ENCODE assay signal across 11 cellular contexts in the genomic region with DNA sequence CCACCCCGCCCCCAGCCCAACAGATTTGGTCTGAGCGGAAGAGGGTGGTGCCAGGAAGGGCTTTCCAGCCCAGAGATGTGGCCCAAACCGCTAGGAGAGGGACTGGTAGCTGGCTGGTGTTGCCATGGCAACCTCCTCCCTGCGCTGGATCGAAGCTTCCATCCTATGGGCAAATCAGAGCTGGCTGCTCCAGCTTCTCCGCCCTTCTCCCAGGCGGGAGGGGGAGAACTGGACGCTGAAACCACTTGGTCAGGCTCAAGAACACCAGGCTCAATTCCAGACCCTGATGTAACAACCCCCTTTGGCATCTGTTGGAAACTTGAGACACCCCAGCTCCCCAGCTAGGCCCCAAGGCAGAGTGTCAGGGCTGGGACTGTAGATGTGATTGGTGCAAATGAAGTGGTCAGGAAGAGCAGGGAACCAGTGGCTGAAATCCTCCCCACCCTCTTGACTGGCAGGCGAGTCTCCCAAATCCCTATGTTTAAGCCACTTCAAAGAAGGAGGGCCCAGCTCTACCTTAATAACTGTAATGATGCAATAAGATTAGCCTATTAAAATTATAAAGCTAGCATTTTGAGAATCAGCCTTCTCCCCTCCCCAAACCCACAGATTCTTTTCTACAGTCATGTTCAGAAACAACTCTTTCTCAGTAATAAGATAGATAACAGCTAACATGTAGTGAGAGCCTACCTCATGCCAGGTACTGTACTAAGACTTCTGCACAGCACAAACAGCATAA. TPM values are rescaled to one million over a fixed set of nuclear protein-coding genes. Genes with fewer than 3 reads are reported as not detected.
DNase-seq lines count a peak whose midpoint lies in the region; ATAC-seq and TF ChIP-seq lines count a peak whose summit lies in the region.
"Had no signal": no experiment of that assay in that cellular context is flagged by ENCODE, and none has a peak within 500 bp of the region (broad histone marks: within the 10 kb centered on the region; RNA-seq: fewer than 3 reads in every experiment).

No MANE protein-coding gene starts in this region.

- H3K9ac ChIP-seq in adipocyte (ENCODE audit: low read length) = no peak overlapping the region
- H3K9ac ChIP-seq in iPS-15b (ENCODE audit: low read depth, low read length) = no peak overlapping the region

- peaks cover 43% of the 10 kb centered on the region for H3K27me3 ChIP-seq in adipocyte (replicated peaks; ENCODE audit: control insufficient read depth, insufficient read depth, low read length)
- H3K27me3 ChIP-seq in iPS-15b (ENCODE audit: control insufficient read depth, insufficient read depth, low read length) = peaks cover 26% of the 10 kb centered on the region
- peaks cover 8 to 91% (median 12%) of the 10 kb centered on the region in 4 donors for H3K27me3 ChIP-seq in esophagus squamous epithelium

- no peaks in the 10 kb centered on the region for H3K9me3 Mint-ChIP-seq in type B pancreatic cell

- intact Hi-C loops in esophagus squamous epithelium (cut with DNase I) = no loop called here

- H3K27ac ChIP-seq in esophagus squamous epithelium = no peak overlapping the region
- H3K27ac ChIP-seq: body of pancreas had no signal

- peaks cover 57% of the 10 kb centered on the region for H3K27me3 Mint-ChIP-seq in type B pancreatic cell

- no peak for ATAC-seq in GM21528 (IDR thresholded peaks at IDR 0.05; ENCODE audit: low FRiP score, unreplicated experiment)
- ATAC-seq: body of pancreas had no signal

- H3K4me3 Mint-ChIP-seq in type B pancreatic cell = no peak overlapping the region

- no peak for TF ChIP-seq POLR2A in esophagus squamous epithelium (IDR thresholded peaks at IDR 0.05)

- H3K36me3 Mint-ChIP-seq in type B pancreatic cell = no peaks in the 10 kb centered on the region

- H3K36me3 ChIP-seq in adipocyte (ENCODE audit: control insufficient read depth, insufficient read depth, low read length, severe bottlenecking) = no peaks in the 10 kb centered on the region
- H3K36me3 ChIP-seq in iPS-15b (ENCODE audit: control insufficient read depth, insufficient read depth, low read length) = no peaks in the 10 kb centered on the region
- H3K36me3 ChIP-seq in esophagus squamous epithelium = no peaks in the 10 kb centered on the region

- peaks cover 17% of the 10 kb centered on the region for H3K4me1 Mint-ChIP-seq in type B pancreatic cell (ENCODE audit: unreplicated experiment)

- H3K4me1 ChIP-seq in adipocyte (ENCODE audit: control insufficient read depth, insufficient read depth, low read length) = peaks cover 9% of the 10 kb centered on the region
- H3K4me1 ChIP-seq in iPS-15b (ENCODE audit: control insufficient read depth, insufficient read depth, low read length) = peaks cover 11% of the 10 kb centered on the region
- peaks cover 0 to 12% (median 3%) of the 10 kb centered on the region in 3 donors for H3K4me1 ChIP-seq in esophagus squamous epithelium

- TF ChIP-seq CTCF in type B pancreatic cell (conservative IDR thresholded peaks at IDR 0.05) (no peak), esophagus squamous epithelium (IDR thresholded peaks at IDR 0.05) (no peak)

- peaks cover 2% of the 10 kb centered on the region for H3K9me3 ChIP-seq in adipocyte (ENCODE audit: control insufficient read depth, low read length)
- no peaks in the 10 kb centered on the region for H3K9me3 ChIP-seq in iPS-15b (ENCODE audit: control insufficient read depth, insufficient read depth, low read length)
- H3K9me3 ChIP-seq in esophagus squamous epithelium = peaks cover 0 to under 1% (median 0%) of the 10 kb centered on the region in 3 donors
- H3K9me3 ChIP-seq: body of pancreas had no signal

- H3K4me3 ChIP-seq in adipocyte (ENCODE audit: low read length) (no peak overlapping the region), iPS-15b (ENCODE audit: low read depth, low read length) (peak overlapping the region; percentile 11), esophagus squamous epithelium (no peak overlapping the region)
- H3K4me3 ChIP-seq: body of pancreas had no signal

- 9 to 21% methylated on average over 2 to 3 of the region's 9 CpGs for WGBS in esophagus squamous epithelium, 2 donors

- H3K27ac Mint-ChIP-seq in type B pancreatic cell = no peak overlapping the region

- DNase-seq in NCI-H2171 treated with DMSO at 0.1 percent for 48 hours (lab: John Stamatoyannopoulos, UW) (peak; percentile 44), NCI-H2171 (lab: John Stamatoyannopoulos, UW) (no peak), adipocyte (ENCODE audit: low read depth) (peak; percentile 88), type B pancreatic cell (ENCODE audit: extremely low spot score, unreplicated experiment) (peak; percentile 75), HUDEP-2 (lab: John Stamatoyannopoulos, UW; ENCODE audit: unreplicated experiment in 76 of 76) (no peak), esophagus squamous epithelium (lab: John Stamatoyannopoulos, UW) (no peak)
- DNase-seq: SW 1271 had no signal

RNA-seq across cellular contexts. Expression of a gene that starts 4.2 kb away (rescaled TPM):
- total RNA-seq in type B pancreatic cell (ENCODE audit: low replicate concordance) (3.6 and 7.5 TPM in 2 replicates), esophagus squamous epithelium (1 to 10 TPM in 1 of 4 donors, under 1 TPM in 1, not detected in 2; 0.32 to 1.7 TPM)
- total RNA-seq: lung microvascular endothelial cell had no signal

Comparison
In these comparisons a context has a peak if more than half of its experiments do, and no peak if none do; other contexts are left out.
1. DNase-seq: peak in NCI-H2171 treated with DMSO at 0.1 percent for 48 hours (single experiment), adipocyte (single experiment) and type B pancreatic cell (single experiment); none in NCI-H2171 (single experiment), HUDEP-2 (0 of 76) and esophagus squamous epithelium (single experiment).